7 cellular contexts compared by ENCODE assay signal in the genomic region with DNA sequence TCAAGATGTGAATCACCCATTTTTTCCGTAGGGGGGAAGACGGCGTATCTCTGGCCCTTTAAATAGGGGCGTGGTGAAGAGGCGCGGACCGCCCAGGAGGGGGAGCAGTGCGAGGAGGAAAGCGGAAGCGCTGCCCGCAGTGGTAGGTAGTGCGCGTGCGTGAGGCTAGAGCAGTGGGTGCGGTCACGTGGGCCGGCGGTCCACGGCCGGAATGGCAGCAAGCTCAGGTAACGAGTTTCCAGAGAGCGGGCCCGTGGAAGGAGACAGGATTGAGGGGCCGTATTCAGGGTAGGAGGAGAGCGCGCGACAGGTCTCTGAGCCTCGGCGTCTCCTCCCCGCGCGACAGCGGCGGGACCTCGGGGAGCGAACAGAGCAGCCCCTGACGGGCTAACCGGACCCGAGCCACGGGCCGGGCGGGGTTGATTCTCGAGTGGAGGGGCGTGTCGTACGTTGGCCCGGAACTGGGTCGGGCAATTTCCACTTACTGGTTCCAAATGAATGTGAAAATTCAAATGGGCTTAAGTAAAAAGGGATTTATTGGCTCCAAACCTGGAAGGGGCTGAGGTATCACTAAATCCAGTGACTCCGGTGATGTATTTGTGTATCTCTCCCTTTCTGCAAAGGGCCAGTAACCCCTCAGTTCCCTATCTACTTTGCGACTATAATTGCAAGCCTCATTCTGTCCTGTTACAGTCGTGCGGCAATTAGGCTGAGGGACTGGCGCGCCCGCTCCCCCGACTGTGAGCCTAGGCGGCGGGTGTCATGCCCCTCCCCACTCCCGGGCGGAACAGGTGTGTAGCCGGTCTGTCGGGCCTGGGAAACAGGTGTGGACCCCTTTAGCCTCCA. TPM values are rescaled to one million over a fixed set of nuclear protein-coding genes. Genes with fewer than 3 reads are reported as not detected.
DNase-seq lines count a peak whose midpoint lies in the region; ATAC-seq and TF ChIP-seq lines count a peak whose summit lies in the region.

A gene with protein sequence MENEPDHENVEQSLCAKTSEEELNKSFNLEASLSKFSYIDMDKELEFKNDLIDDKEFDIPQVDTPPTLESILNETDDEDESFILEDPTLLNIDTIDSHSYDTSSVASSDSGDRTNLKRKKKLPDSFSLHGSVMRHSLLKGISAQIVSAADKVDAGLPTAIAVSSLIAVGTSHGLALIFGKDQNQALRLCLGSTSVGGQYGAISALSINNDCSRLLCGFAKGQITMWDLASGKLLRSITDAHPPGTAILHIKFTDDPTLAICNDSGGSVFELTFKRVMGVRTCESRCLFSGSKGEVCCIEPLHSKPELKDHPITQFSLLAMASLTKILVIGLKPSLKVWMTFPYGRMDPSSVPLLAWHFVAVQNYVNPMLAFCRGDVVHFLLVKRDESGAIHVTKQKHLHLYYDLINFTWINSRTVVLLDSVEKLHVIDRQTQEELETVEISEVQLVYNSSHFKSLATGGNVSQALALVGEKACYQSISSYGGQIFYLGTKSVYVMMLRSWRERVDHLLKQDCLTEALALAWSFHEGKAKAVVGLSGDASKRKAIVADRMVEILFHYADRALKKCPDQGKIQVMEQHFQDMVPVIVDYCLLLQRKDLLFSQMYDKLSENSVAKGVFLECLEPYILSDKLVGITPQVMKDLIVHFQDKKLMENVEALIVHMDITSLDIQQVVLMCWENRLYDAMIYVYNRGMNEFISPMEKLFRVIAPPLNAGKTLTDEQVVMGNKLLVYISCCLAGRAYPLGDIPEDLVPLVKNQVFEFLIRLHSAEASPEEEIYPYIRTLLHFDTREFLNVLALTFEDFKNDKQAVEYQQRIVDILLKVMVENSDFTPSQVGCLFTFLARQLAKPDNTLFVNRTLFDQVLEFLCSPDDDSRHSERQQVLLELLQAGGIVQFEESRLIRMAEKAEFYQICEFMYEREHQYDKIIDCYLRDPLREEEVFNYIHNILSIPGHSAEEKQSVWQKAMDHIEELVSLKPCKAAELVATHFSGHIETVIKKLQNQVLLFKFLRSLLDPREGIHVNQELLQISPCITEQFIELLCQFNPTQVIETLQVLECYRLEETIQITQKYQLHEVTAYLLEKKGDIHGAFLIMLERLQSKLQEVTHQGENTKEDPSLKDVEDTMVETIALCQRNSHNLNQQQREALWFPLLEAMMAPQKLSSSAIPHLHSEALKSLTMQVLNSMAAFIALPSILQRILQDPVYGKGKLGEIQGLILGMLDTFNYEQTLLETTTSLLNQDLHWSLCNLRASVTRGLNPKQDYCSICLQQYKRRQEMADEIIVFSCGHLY (N-terminal part only) (plus strand): TSS at position 168 of the 846 bp plus-strand sequence. CDS start 12,467 bp downstream, outside the sequence.

- H3K4me2 ChIP-seq in hepatocyte, result peak within 1 kb of the TSS; percentile 89

- H3K9me3 Mint-ChIP-seq in T-helper 2 cell treated with Interferon-gamma antibody and Interleukin-4, amounts not matched to agents 5 μg/mL and 100 μg/mL, for 36 hours, result no peaks in the 10 kb centered on the region

- H3K27me3 Mint-ChIP-seq in T-helper 2 cell treated with Interferon-gamma antibody and Interleukin-4, amounts not matched to agents 5 μg/mL and 100 μg/mL, for 36 hours (ENCODE audit: low read depth), result peaks cover 2% of the 10 kb centered on the region

- H3K4me3 Mint-ChIP-seq in T-helper 2 cell treated with Interferon-gamma antibody and Interleukin-4, amounts not matched to agents 5 μg/mL and 100 μg/mL, for 36 hours, result peak within 1 kb of the TSS; percentile 91

- H3K4me1 Mint-ChIP-seq in T-helper 2 cell treated with Interferon-gamma antibody and Interleukin-4, amounts not matched to agents 5 μg/mL and 100 μg/mL, for 36 hours (ENCODE audit: low read depth), result peaks cover 57% of the 10 kb centered on the region

- H2AFZ ChIP-seq in hepatocyte, result peak within 1 kb of the TSS; percentile 91

- H3K36me3 Mint-ChIP-seq in T-helper 2 cell treated with Interferon-gamma antibody and Interleukin-4, amounts not matched to agents 5 μg/mL and 100 μg/mL, for 36 hours (ENCODE audit: low read depth), result peaks cover 19% of the 10 kb centered on the region

- H3K9me2 ChIP-seq in hepatocyte (replicated peaks; ENCODE audit: insufficient read depth), result no peaks in the 10 kb centered on the region

- H3K27ac ChIP-seq in hepatocyte, result peak within 1 kb of the TSS; percentile 84

- peaks cover 46% of the 10 kb centered on the region for H3K79me2 ChIP-seq in hepatocyte

- H3K27ac Mint-ChIP-seq in T-helper 2 cell treated with Interferon-gamma antibody and Interleukin-4, amounts not matched to agents 5 μg/mL and 100 μg/mL, for 36 hours, result peak within 1 kb of the TSS; percentile 95

- TF ChIP-seq POLR2A in GM18505 (IDR thresholded peaks at IDR 0.05; ENCODE audit: borderline replicate concordance, extremely low read depth, insufficient read depth, insufficient read length), result peak; percentile 82

- no peaks in the 10 kb centered on the region for H3K36me3 ChIP-seq in hepatocyte (replicated peaks; ENCODE audit: insufficient read depth, low read depth)

- WGBS in hepatocyte (ENCODE audit: low lambda C conversion rate, missing lambda C conversion rate), result under 1% methylated on average over 60 of the region's 62 CpGs

- H3K9me3 ChIP-seq in hepatocyte (ENCODE audit: low read depth), result no peaks in the 10 kb centered on the region

- peak; percentile 54 for TF ChIP-seq CTCF in hepatocyte (IDR thresholded peaks at IDR 0.05; ENCODE audit: poor library complexity)

- peak; percentile 90 for ATAC-seq in GM18505 (IDR thresholded peaks at IDR 0.05; ENCODE audit: unreplicated experiment)
- peak; percentile 92 for ATAC-seq in HG02973 (IDR thresholded peaks at IDR 0.05; ENCODE audit: unreplicated experiment)

- H3K4me1 ChIP-seq in hepatocyte (ENCODE audit: insufficient read depth), result peaks cover 7% of the 10 kb centered on the region

- peak within 1 kb of the TSS; percentile 88 for H3K4me3 ChIP-seq in hepatocyte

- H3K27me3 ChIP-seq in hepatocyte, result no peaks in the 10 kb centered on the region

- peak; percentile 87 to 89 for DNase-seq in NCI-H1930 (lab: John Stamatoyannopoulos, UW)
- peak; percentile 97 for DNase-seq in T-helper 2 cell treated with Interferon-gamma antibody and Interleukin-4, amounts not matched to agents 5 μg/mL and 100 μg/mL, for 36 hours (ENCODE audit: low spot score)
- peak; percentile 98 for DNase-seq in astrocyte of the hippocampus (ENCODE audit: low read depth, low spot score)
- peak; percentile 99 for DNase-seq in hepatocyte (ENCODE audit: low spot score)
- peak; percentile 96 for DNase-seq in retina

- H4K20me1 ChIP-seq in hepatocyte (ENCODE audit: insufficient read depth, poor library complexity, severe bottlenecking), result no peaks in the 10 kb centered on the region

RNA-seq across cellular contexts. Expression of the gene that starts here (rescaled TPM):
- 61.9 and 62.4 TPM in 2 replicates for total RNA-seq in hepatocyte
- polyA plus RNA-seq in hepatocyte, result 20.5 and 24.9 TPM in 2 replicates

Comparison
In these comparisons a context has a peak if more than half of its experiments do, and no peak if none do; other contexts are left out.
1. Peak in every context shown above with its lines: DNase-seq, ATAC-seq, H3K4me3 ChIP-seq and H3K27ac ChIP-seq.